Comparison of ENCODE assay signal across 9 cellular contexts in the genomic region with DNA sequence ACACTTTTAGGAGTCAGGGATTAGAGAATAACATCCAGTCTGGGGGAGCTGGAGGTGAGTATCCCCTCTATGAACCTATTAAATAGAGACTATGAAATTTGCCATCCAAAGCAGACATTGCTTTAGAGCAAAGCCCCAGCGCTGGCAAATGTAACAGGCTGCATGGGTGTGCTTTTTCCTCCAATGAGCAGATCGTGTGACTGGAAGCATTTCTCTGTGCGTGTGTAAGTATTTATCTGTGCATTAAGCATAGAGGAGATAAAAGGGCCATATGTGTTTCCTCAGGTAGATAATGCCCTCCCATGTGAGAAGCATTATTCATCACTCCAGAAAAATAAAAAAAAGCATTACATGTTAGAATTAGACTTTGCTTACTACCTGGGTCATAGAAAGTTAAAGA. TPM values are rescaled to one million over a fixed set of nuclear protein-coding genes. Genes with fewer than 3 reads are reported as not detected.
DNase-seq lines count a peak whose midpoint lies in the region; ATAC-seq, FAIRE-seq and TF ChIP-seq lines count a peak whose summit lies in the region.
"Had no signal": no experiment of that assay in that cellular context is flagged by ENCODE, and none has a peak within 500 bp of the region (broad histone marks: within the 10 kb centered on the region; RNA-seq: fewer than 3 reads in every experiment).

No MANE protein-coding gene starts in this region.

- H3K27me3 Mint-ChIP-seq in activated B cell treated with CpG ODN at 0.5 μM for 24 hours = no peaks in the 10 kb centered on the region

- DNase-seq in activated B cell treated with CpG ODN at 0.5 μM for 24 hours (no peak), right lobe of liver (no peak), HAP-1 (ENCODE audit: low spot score in 2 of 2) (no peak), urothelium cell line (ENCODE audit: low spot score) (no peak), NCI-H82 (lab: John Stamatoyannopoulos, UW) (no peak)

- CTCF ChIA-PET in activated B cell treated with CpG ODN at 0.5 μM for 24 hours (lab: Charles Lee) = no interaction called here

- TF ChIP-seq CTCF in activated B cell treated with CpG ODN at 0.5 μM for 24 hours (IDR thresholded peaks at IDR 0.05) = no peak
- no peak for TF ChIP-seq CTCF in right lobe of liver (IDR thresholded peaks at IDR 0.05)

- no peaks in the 10 kb centered on the region for H3K27me3 ChIP-seq in right lobe of liver
- H3K27me3 ChIP-seq in HAP-1 (ENCODE audit: low read depth) = no peaks in the 10 kb centered on the region; the same call in 1 of the 2 replicates
- H3K27me3 ChIP-seq: SJSA1 had no signal

- H3K9me3 Mint-ChIP-seq in activated B cell treated with CpG ODN at 0.5 μM for 24 hours = no peaks in the 10 kb centered on the region

- intact Hi-C loops in activated B cell treated with CpG ODN at 0.5 μM for 24 hours (cut with micrococcal nuclease) = no loop called here
- intact Hi-C loops in right lobe of liver (cut with DNase I) = no loop called here

- no peak for TF ChIP-seq POLR2A in right lobe of liver (IDR thresholded peaks at IDR 0.05)

- peak; percentile 13 for ATAC-seq in GM19023 (IDR thresholded peaks at IDR 0.05; ENCODE audit: unreplicated experiment)
- peak; percentile 14 for ATAC-seq in HG02938 (IDR thresholded peaks at IDR 0.05; ENCODE audit: unreplicated experiment)
- no peak for ATAC-seq in activated B cell treated with CpG ODN at 0.5 μM for 24 hours (ENCODE audit: low read depth)
- peak; percentile 13 to 40 (median 18) for ATAC-seq in right lobe of liver
- no peak for ATAC-seq in esophagus mucosa

- H3K4me3 Mint-ChIP-seq in activated B cell treated with CpG ODN at 0.5 μM for 24 hours = peak overlapping the region; percentile 83

- H3K4me3 ChIP-seq in right lobe of liver = peak overlapping the region; percentile 35 to 46 (median 43)
- H3K4me3 ChIP-seq in HAP-1 = no peak overlapping the region

- H3K4me1 Mint-ChIP-seq in activated B cell treated with CpG ODN at 0.5 μM for 24 hours = peaks cover 48% of the 10 kb centered on the region

- H3K9me3 ChIP-seq in right lobe of liver (no peaks in the 10 kb centered on the region), HAP-1 (no peaks in the 10 kb centered on the region)
- H3K9me3 ChIP-seq: SJSA1 had no signal

- POLR2A ChIA-PET in activated B cell treated with CpG ODN at 0.5 μM for 24 hours (lab: Charles Lee) = interaction anchor here (0.9 to 1.1 kb wide), 3 partner anchors 25 to 56 kb away, joined by 3 to 4 read pairs (median 3); a partner anchor contains a TSS

- 35% methylated on average over 3 of the region's 3 CpGs for WGBS in right lobe of liver (ENCODE audit: insufficient coverage, low coverage, low lambda C conversion rate, missing lambda C conversion rate)

- FAIRE-seq in urothelium cell line (lab: Jason Lieb, UNC) = no peak

- H3K36me3 Mint-ChIP-seq in activated B cell treated with CpG ODN at 0.5 μM for 24 hours (ENCODE audit: low read depth) = no peaks in the 10 kb centered on the region

- H3K4me1 ChIP-seq in right lobe of liver (peaks cover 0 to 10% (median 0%) of the 10 kb centered on the region in 4 donors), HAP-1 (no peaks in the 10 kb centered on the region)

- no peaks in the 10 kb centered on the region for H3K36me3 ChIP-seq in right lobe of liver
- H3K36me3 ChIP-seq in HAP-1 (replicated peaks) = no peaks in the 10 kb centered on the region
- H3K36me3 ChIP-seq: SJSA1 had no signal

- H3K27ac ChIP-seq in right lobe of liver = peak overlapping the region in 2 of 3 donors; percentile 56 to 71
- H3K27ac ChIP-seq: SJSA1 had no signal

- H3K27ac Mint-ChIP-seq in activated B cell treated with CpG ODN at 0.5 μM for 24 hours = peak overlapping the region; percentile 91

- in situ Hi-C loops in HAP-1 (cut with MboI; ENCODE audit: low sequenced_read_pairs) = no loop called here

RNA-seq across cellular contexts. Expression of a gene that starts 0.9 kb away (rescaled TPM):
- 1.7 and 2.7 TPM in 2 replicates for total RNA-seq in activated B cell treated with CpG ODN at 0.5 μM for 24 hours
- total RNA-seq in right lobe of liver = 1 to 10 TPM; 1.5 to 4.7 (median 3.6) TPM
- total RNA-seq in esophagus mucosa = 2.0 TPM

RNA-seq across cellular contexts. Expression of a gene that starts 52.2 kb away (rescaled TPM):
- 9.4 and 10.9 TPM in 2 replicates for total RNA-seq in activated B cell treated with CpG ODN at 0.5 μM for 24 hours
- 1 to 10 TPM; 3.9 to 7.4 (median 4.8) TPM for total RNA-seq in right lobe of liver
- total RNA-seq in esophagus mucosa = 3.1 TPM

RNA-seq across cellular contexts. Expression of a gene that starts 55.1 kb away (rescaled TPM):
- total RNA-seq in activated B cell treated with CpG ODN at 0.5 μM for 24 hours (12.1 and 14.8 TPM in 2 replicates), right lobe of liver (1 to 10 TPM; 6.2 to 10.0 (median 7.1) TPM), esophagus mucosa (4.6 TPM)

Comparison
In these comparisons a context has a peak if more than half of its experiments do, and no peak if none do; other contexts are left out.
1. ATAC-seq: peak in GM19023 (single experiment), HG02938 (single experiment) and right lobe of liver (4 of 4); none in activated B cell treated with CpG ODN at 0.5 μM for 24 hours (single experiment) and esophagus mucosa (single experiment).